1 cellular context compared by ENCODE assay signal in the genomic region with DNA sequence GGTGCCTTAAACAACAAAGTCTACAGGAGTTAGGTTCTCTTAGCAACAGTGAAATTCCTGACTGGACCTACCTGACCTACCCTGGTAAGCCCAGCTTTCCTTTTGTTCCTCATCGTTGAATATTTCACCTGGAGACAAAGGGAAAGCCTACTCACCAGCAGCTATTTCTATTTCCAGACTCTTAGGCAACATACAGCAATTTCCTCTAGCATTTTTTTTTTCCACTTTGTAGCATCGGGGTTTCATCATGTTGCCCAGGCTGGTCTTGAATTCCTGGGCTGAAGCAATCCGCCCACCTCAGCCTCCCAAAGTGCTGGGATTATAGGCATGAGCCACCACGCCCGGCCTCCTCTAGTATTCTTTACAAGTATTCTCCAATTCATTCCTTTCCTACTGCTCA.
TF ChIP-seq lines count a peak whose summit lies in the region.

No MANE protein-coding gene starts in this region.

TF ChIP-seq in WTC11, 78 proteins besides CTCF, POLR2A, EP300 and RAD21 (continued from another document):
- TF ChIP-seq, protein P1, sequence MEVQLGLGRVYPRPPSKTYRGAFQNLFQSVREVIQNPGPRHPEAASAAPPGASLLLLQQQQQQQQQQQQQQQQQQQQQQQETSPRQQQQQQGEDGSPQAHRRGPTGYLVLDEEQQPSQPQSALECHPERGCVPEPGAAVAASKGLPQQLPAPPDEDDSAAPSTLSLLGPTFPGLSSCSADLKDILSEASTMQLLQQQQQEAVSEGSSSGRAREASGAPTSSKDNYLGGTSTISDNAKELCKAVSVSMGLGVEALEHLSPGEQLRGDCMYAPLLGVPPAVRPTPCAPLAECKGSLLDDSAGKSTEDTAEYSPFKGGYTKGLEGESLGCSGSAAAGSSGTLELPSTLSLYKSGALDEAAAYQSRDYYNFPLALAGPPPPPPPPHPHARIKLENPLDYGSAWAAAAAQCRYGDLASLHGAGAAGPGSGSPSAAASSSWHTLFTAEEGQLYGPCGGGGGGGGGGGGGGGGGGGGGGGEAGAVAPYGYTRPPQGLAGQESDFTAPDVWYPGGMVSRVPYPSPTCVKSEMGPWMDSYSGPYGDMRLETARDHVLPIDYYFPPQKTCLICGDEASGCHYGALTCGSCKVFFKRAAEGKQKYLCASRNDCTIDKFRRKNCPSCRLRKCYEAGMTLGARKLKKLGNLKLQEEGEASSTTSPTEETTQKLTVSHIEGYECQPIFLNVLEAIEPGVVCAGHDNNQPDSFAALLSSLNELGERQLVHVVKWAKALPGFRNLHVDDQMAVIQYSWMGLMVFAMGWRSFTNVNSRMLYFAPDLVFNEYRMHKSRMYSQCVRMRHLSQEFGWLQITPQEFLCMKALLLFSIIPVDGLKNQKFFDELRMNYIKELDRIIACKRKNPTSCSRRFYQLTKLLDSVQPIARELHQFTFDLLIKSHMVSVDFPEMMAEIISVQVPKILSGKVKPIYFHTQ (CRISPR knock-in tag; IDR thresholded peaks at IDR 0.05): no peak
- TF ChIP-seq CREB1 (CRISPR knock-in tag; IDR thresholded peaks at IDR 0.05): no peak
- TF ChIP-seq, protein P2, sequence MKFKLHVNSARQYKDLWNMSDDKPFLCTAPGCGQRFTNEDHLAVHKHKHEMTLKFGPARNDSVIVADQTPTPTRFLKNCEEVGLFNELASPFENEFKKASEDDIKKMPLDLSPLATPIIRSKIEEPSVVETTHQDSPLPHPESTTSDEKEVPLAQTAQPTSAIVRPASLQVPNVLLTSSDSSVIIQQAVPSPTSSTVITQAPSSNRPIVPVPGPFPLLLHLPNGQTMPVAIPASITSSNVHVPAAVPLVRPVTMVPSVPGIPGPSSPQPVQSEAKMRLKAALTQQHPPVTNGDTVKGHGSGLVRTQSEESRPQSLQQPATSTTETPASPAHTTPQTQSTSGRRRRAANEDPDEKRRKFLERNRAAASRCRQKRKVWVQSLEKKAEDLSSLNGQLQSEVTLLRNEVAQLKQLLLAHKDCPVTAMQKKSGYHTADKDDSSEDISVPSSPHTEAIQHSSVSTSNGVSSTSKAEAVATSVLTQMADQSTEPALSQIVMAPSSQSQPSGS (CRISPR knock-in tag; IDR thresholded peaks at IDR 0.05; ENCODE audit: borderline replicate concordance, low read depth): no peak
- no peak for TF ChIP-seq CBFB (CRISPR knock-in tag; IDR thresholded peaks at IDR 0.05; ENCODE audit: low read depth)
